16 cellular contexts compared by ENCODE assay signal in the genomic region with DNA sequence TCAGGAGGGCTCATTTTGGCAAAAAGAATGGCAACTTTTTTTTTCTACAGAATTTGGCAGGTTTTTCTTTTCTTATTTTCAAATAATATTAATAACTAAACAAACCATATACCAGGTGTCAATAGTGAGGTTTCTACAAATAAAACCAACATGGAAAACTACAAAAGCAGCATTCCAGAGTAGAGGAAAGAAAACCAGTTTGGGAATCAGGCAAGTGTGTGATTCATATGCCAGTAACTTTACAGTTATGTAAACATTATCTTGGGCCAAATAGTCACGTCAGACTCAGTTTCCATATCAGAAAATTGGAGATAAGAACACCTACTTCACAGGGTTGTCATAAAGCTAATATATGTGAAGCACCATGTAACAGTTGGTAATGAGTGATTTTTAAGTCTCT. TPM values are rescaled to one million over a fixed set of nuclear protein-coding genes. Genes with fewer than 3 reads are reported as not detected.
DNase-seq lines count a peak whose midpoint lies in the region; ATAC-seq, FAIRE-seq and TF ChIP-seq lines count a peak whose summit lies in the region.
"Had no signal": no experiment of that assay in that cellular context is flagged by ENCODE, and none has a peak within 500 bp of the region (broad histone marks: within the 10 kb centered on the region; RNA-seq: fewer than 3 reads in every experiment).

No MANE protein-coding gene starts in this region.

- TF ChIP-seq POLR2A in H54 (IDR thresholded peaks at IDR 0.05; ENCODE audit: low read depth, low read length) (no peak), adrenal gland (IDR thresholded peaks at IDR 0.05) (no peak), sigmoid colon (IDR thresholded peaks at IDR 0.05) (no peak)

- intact Hi-C loops in adrenal gland (cut with DNase I) (no loop called here), sigmoid colon (cut with DNase I) (no loop called here), aorta (cut with DNase I) (no loop called here)

- H3K36me3 ChIP-seq in adrenal gland (replicated peaks in 1 of 2) (no peaks in the 10 kb centered on the region), sigmoid colon (no peaks in the 10 kb centered on the region), aorta (ENCODE audit: control insufficient read depth in 1 of 2, insufficient read depth in 2 of 2, low read length in 1 of 2) (no peaks in the 10 kb centered on the region)
- H3K36me3 ChIP-seq in effector memory CD4-positive, alpha-beta T cell (ENCODE audit: control insufficient read depth, insufficient read depth, low read length) = no peaks in the 10 kb centered on the region

- ATAC-seq in HG03196 (IDR thresholded peaks at IDR 0.05; ENCODE audit: unreplicated experiment) (no peak), HG02840 (IDR thresholded peaks at IDR 0.05; ENCODE audit: low FRiP score, unreplicated experiment) (no peak), aorta (ENCODE audit: low FRiP score) (no peak)
- ATAC-seq: left colon; natural killer cell treated with Interleukin-12 subunit alpha and Interleukin-12 subunit beta and Interleukin-15 and Interleukin-18, amount 100 ng/mL, for 72 hours had no signal

- H3K27me3 ChIP-seq in adrenal gland = no peaks in the 10 kb centered on the region
- no peaks in the 10 kb centered on the region for H3K27me3 ChIP-seq in sigmoid colon
- H3K27me3 ChIP-seq in effector memory CD4-positive, alpha-beta T cell (replicated peaks; ENCODE audit: control insufficient read depth, insufficient read depth, low read length, poor library complexity, severe bottlenecking) = no peaks in the 10 kb centered on the region
- H3K27me3 ChIP-seq in aorta (ENCODE audit: control insufficient read depth in 1 of 2, insufficient read depth in 2 of 2, low read length in 1 of 2) = no peaks in the 10 kb centered on the region

- no peak overlapping the region for H3K4me3 ChIP-seq in adrenal gland
- H3K4me3 ChIP-seq in sigmoid colon = no peak overlapping the region
- no peak overlapping the region for H3K4me3 ChIP-seq in effector memory CD4-positive, alpha-beta T cell (ENCODE audit: insufficient read depth, low read depth, low read length, poor library complexity, severe bottlenecking)
- no peak overlapping the region for H3K4me3 ChIP-seq in aorta (ENCODE audit: low read length in 2 of 2)

- peak; percentile 82 for FAIRE-seq in H54 (lab: Jason Lieb, UNC)
- FAIRE-seq: G401.6 had no signal

- H3K9me3 ChIP-seq in adrenal gland (replicated peaks in 1 of 3) (no peaks in the 10 kb centered on the region), sigmoid colon (no peaks in the 10 kb centered on the region), aorta (ENCODE audit: control insufficient read depth, low read length) (no peaks in the 10 kb centered on the region)
- no peaks in the 10 kb centered on the region for H3K9me3 ChIP-seq in effector memory CD4-positive, alpha-beta T cell (ENCODE audit: control insufficient read depth, low read length)

- 8 to 40% (median 21%) methylated on average over 1 of the region's 1 CpG for WGBS in adrenal gland, 4 donors
- WGBS in sigmoid colon, 2 donors = 12 to 43% methylated on average over 1 of the region's 1 CpG
- 0 to 1% methylated on average over 1 of the region's 1 CpG for WGBS in aorta, 2 donors

- DNase-seq in H54 (ENCODE audit: insufficient read length, low spot score) (no peak), adrenal gland (no peak), fibroblast of peridontal ligament (ENCODE audit: extremely low read depth) (peak; percentile 42), sigmoid colon (no peak), aorta (no peak)
- DNase-seq in effector memory CD4-positive, alpha-beta T cell = no peak
- DNase-seq: activated CD4-positive, alpha-beta T cell treated with anti-CD3 and anti-CD28 coated beads for 1 hour; CD4-positive, alpha-beta T cell; effector CD4-positive, alpha-beta T cell; GOT3; head of caudate nucleus; left colon had no signal

- H3K4me1 ChIP-seq in adrenal gland (replicated peaks in 1 of 2) = peaks cover 39 to 73% of the 10 kb centered on the region in 2 donors
- peaks cover 0 to 73% (median 60%) of the 10 kb centered on the region in 4 donors for H3K4me1 ChIP-seq in sigmoid colon
- H3K4me1 ChIP-seq in effector memory CD4-positive, alpha-beta T cell (ENCODE audit: control insufficient read depth, insufficient read depth, low read length, poor library complexity, severe bottlenecking) = peaks cover 15% of the 10 kb centered on the region
- H3K4me1 ChIP-seq in aorta (ENCODE audit: control insufficient read depth in 1 of 2, insufficient read depth in 2 of 2, low read length in 2 of 2) = peaks cover 6 to 28% of the 10 kb centered on the region in 2 donors

- peak overlapping the region in 3 of 5 donors; percentile 10 to 69 (median 59) for H3K27ac ChIP-seq in adrenal gland
- peak overlapping the region in 3 of 4 donors; percentile 6 to 33 (median 26) for H3K27ac ChIP-seq in sigmoid colon
- H3K27ac ChIP-seq in effector memory CD4-positive, alpha-beta T cell (ENCODE audit: insufficient read depth, low read length, poor library complexity, severe bottlenecking) = no peak overlapping the region
- H3K27ac ChIP-seq in aorta (ENCODE audit: low read depth in 1 of 2, low read length in 2 of 2) = no peak overlapping the region

- TF ChIP-seq EP300 in sigmoid colon (IDR thresholded peaks at IDR 0.05) = no peak

- TF ChIP-seq CTCF in adrenal gland (IDR thresholded peaks at IDR 0.05) (no peak), sigmoid colon (IDR thresholded peaks at IDR 0.05) (no peak)

RNA-seq across cellular contexts. Expression of a gene that starts 51.7 kb away (rescaled TPM):
- total RNA-seq in adrenal gland (10 to 100 TPM; 41.7 to 89.0 (median 71.6) TPM), sigmoid colon (10 to 100 TPM; 42.9 to 67.1 (median 49.4) TPM), aorta (10 to 100 TPM; 63.1 to 64.0 TPM)
- polyA plus RNA-seq in adrenal gland (10 to 100 TPM in 2 of 3 donors, 1 to 10 TPM in 1; 6.8 to 51.6 (median 11.1) TPM), sigmoid colon (10 to 100 TPM; 14.4 to 19.9 (median 15.6) TPM), aorta (10 to 100 TPM; 13.5 to 18.7 TPM)

Comparison
In these comparisons a context has a peak if more than half of its experiments do, and no peak if none do; other contexts are left out.
1. H3K27ac ChIP-seq: peak in adrenal gland (3 of 5) and sigmoid colon (3 of 4); none in effector memory CD4-positive, alpha-beta T cell (single experiment) and aorta (0 of 2).